In the genomic region with DNA sequence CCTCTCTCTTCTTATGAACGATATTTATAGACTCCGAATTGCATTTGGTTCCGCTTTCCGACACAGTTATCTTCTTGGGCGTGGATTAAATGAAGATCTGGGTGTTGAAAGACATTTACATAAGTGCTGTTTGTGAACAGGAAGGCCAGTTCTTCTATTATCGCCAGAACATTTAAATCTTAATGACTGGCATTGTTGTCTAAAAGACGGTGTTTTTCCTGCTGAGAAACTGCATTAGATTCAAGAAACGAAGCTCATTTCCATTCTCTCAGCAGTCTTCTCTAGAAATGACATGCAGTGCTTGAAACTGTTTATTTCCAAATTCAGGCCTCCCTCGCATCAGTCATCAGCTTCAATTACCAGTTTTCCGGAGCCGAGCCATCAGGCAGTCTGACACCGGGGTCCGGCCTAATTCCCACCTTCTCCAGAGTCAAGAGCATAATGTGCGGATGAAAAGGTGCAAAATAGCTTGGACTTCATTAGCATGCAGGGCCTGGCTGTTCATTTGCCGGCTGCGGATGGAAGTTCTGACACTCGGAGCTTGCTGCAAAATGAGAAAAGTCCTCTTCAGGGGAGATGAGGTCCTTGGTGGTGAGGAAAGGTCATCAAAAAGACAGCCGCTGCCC, we compare ENCODE assay signal across 1 cellular context.
A peak's percentile ranks its signal among the peaks of the same experiment; 100 is the strongest.
TF ChIP-seq lines count a peak whose summit lies in the region.

No MANE protein-coding gene starts in this region.

TF ChIP-seq in K562, 482 proteins besides CTCF, POLR2A, EP300 and RAD21 (continued from another document):
- TF ChIP-seq CREB3L1 (IDR thresholded peaks at IDR 0.05; ENCODE audit: borderline replicate concordance, low read depth): no peak
- no peak for TF ChIP-seq LCOR (CRISPR knock-in tag; IDR thresholded peaks at IDR 0.05)
- TF ChIP-seq, protein P1, sequence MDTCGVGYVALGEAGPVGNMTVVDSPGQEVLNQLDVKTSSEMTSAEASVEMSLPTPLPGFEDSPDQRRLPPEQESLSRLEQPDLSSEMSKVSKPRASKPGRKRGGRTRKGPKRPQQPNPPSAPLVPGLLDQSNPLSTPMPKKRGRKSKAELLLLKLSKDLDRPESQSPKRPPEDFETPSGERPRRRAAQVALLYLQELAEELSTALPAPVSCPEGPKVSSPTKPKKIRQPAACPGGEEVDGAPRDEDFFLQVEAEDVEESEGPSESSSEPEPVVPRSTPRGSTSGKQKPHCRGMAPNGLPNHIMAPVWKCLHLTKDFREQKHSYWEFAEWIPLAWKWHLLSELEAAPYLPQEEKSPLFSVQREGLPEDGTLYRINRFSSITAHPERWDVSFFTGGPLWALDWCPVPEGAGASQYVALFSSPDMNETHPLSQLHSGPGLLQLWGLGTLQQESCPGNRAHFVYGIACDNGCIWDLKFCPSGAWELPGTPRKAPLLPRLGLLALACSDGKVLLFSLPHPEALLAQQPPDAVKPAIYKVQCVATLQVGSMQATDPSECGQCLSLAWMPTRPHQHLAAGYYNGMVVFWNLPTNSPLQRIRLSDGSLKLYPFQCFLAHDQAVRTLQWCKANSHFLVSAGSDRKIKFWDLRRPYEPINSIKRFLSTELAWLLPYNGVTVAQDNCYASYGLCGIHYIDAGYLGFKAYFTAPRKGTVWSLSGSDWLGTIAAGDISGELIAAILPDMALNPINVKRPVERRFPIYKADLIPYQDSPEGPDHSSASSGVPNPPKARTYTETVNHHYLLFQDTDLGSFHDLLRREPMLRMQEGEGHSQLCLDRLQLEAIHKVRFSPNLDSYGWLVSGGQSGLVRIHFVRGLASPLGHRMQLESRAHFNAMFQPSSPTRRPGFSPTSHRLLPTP (IDR thresholded peaks at IDR 0.05; ENCODE audit: borderline replicate concordance, extremely low read depth, insufficient read length): no peak
- no peak for TF ChIP-seq KDM5B (IDR thresholded peaks at IDR 0.05; ENCODE audit: insufficient replicate concordance, low read depth, low read length)
- no peak for TF ChIP-seq NCOR1 (IDR thresholded peaks at IDR 0.05)
- TF ChIP-seq GMEB1 (CRISPR knock-in tag; IDR thresholded peaks at IDR 0.05): no peak
- TF ChIP-seq MEF2D (tag; conservative IDR thresholded peaks at IDR 0.05; ENCODE audit: low read depth): peak; percentile 23; the same call in 1 of the 2 replicates
- TF ChIP-seq ZBTB1 (CRISPR knock-in tag; IDR thresholded peaks at IDR 0.05; ENCODE audit: borderline replicate concordance, low read depth): no peak
- TF ChIP-seq MITF (IDR thresholded peaks at IDR 0.05): no peak
- TF ChIP-seq, protein P2, sequence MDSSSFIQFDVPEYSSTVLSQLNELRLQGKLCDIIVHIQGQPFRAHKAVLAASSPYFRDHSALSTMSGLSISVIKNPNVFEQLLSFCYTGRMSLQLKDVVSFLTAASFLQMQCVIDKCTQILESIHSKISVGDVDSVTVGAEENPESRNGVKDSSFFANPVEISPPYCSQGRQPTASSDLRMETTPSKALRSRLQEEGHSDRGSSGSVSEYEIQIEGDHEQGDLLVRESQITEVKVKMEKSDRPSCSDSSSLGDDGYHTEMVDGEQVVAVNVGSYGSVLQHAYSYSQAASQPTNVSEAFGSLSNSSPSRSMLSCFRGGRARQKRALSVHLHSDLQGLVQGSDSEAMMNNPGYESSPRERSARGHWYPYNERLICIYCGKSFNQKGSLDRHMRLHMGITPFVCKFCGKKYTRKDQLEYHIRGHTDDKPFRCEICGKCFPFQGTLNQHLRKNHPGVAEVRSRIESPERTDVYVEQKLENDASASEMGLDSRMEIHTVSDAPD (CRISPR knock-in tag; IDR thresholded peaks at IDR 0.05): no peak
- TF ChIP-seq SOX6 (IDR thresholded peaks at IDR 0.05): peak; percentile 53; the same call in 1 of the 2 replicates
- no peak for TF ChIP-seq BCOR (IDR thresholded peaks at IDR 0.05)
- no peak for TF ChIP-seq DLX4 (CRISPR knock-in tag; IDR thresholded peaks at IDR 0.05)
- no peak for TF ChIP-seq BRD4 (IDR thresholded peaks at IDR 0.05)
- TF ChIP-seq ZNF77 (CRISPR knock-in tag; IDR thresholded peaks at IDR 0.05): no peak
- no peak for TF ChIP-seq ESRRB (CRISPR knock-in tag; IDR thresholded peaks at IDR 0.05; ENCODE audit: borderline replicate concordance)
- TF ChIP-seq HINFP (tag; conservative IDR thresholded peaks at IDR 0.05; ENCODE audit: low read depth): no peak
- TF ChIP-seq ZNF121 (CRISPR knock-in tag; conservative IDR thresholded peaks at IDR 0.05): no peak
- TF ChIP-seq ELF2 (CRISPR knock-in tag; IDR thresholded peaks at IDR 0.05): no peak
- TF ChIP-seq, protein P3, sequence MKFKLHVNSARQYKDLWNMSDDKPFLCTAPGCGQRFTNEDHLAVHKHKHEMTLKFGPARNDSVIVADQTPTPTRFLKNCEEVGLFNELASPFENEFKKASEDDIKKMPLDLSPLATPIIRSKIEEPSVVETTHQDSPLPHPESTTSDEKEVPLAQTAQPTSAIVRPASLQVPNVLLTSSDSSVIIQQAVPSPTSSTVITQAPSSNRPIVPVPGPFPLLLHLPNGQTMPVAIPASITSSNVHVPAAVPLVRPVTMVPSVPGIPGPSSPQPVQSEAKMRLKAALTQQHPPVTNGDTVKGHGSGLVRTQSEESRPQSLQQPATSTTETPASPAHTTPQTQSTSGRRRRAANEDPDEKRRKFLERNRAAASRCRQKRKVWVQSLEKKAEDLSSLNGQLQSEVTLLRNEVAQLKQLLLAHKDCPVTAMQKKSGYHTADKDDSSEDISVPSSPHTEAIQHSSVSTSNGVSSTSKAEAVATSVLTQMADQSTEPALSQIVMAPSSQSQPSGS (CRISPR knock-in tag; IDR thresholded peaks at IDR 0.05): no peak
- TF ChIP-seq, protein P4, sequence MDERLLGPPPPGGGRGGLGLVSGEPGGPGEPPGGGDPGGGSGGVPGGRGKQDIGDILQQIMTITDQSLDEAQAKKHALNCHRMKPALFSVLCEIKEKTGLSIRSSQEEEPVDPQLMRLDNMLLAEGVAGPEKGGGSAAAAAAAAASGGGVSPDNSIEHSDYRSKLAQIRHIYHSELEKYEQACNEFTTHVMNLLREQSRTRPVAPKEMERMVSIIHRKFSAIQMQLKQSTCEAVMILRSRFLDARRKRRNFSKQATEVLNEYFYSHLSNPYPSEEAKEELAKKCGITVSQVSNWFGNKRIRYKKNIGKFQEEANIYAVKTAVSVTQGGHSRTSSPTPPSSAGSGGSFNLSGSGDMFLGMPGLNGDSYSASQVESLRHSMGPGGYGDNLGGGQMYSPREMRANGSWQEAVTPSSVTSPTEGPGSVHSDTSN (CRISPR knock-in tag; IDR thresholded peaks at IDR 0.05; ENCODE audit: low read depth): no peak
- TF ChIP-seq, protein P4 (tag; conservative IDR thresholded peaks at IDR 0.05; ENCODE audit: low read depth): peak; percentile 70
- peak; percentile 78 for TF ChIP-seq MEIS2 (IDR thresholded peaks at IDR 0.05; ENCODE audit: partially characterized antibody)
- no peak for TF ChIP-seq SNAPC5 (CRISPR knock-in tag; IDR thresholded peaks at IDR 0.05)
- TF ChIP-seq MXD1 (CRISPR knock-in tag; IDR thresholded peaks at IDR 0.05; ENCODE audit: borderline replicate concordance, poor library complexity, severe bottlenecking): no peak
